1 cellular context compared by ENCODE assay signal in genomic region chr19:58400916-58401824, GRCh38.
TF ChIP-seq lines count a peak whose summit lies in the region.

No MANE protein-coding gene starts in this region.

TF ChIP-seq in HepG2, 621 proteins besides CTCF, POLR2A, EP300 and RAD21 (continued from another document and continues in another):
- TF ChIP-seq RNF2 (conservative IDR thresholded peaks at IDR 0.05; ENCODE audit: low read depth) (no peak), AGO1 (IDR thresholded peaks at IDR 0.05; ENCODE audit: low read depth, low read length, poor library complexity, severe bottlenecking) (peak; percentile 90), BORCS8-MEF2B (CRISPR knock-in tag; IDR thresholded peaks at IDR 0.05) (peak; percentile 51; the same call in 1 of the 2 replicates), BCL6 (CRISPR knock-in tag; IDR thresholded peaks at IDR 0.05) (no peak), ZNF883 (CRISPR knock-in tag; IDR thresholded peaks at IDR 0.05; ENCODE audit: not compliant biosample characterization) (peak; percentile 35), NR2C2 (CRISPR knock-in tag; IDR thresholded peaks at IDR 0.05; ENCODE audit: borderline replicate concordance) (no peak; the same call in 1 of the 2 replicates), RFX5 (IDR thresholded peaks at IDR 0.05; ENCODE audit: low read depth, low read length) (peak; percentile 98), RCOR2 (CRISPR knock-in tag; IDR thresholded peaks at IDR 0.05) (no peak), FOSL2 (CRISPR knock-in tag; IDR thresholded peaks at IDR 0.05) (no peak; the same call in 1 of the 2 replicates), POGZ (CRISPR knock-in tag; IDR thresholded peaks at IDR 0.05) (no peak), ZFP62 (CRISPR knock-in tag; IDR thresholded peaks at IDR 0.05) (no peak), ZBTB3 (CRISPR knock-in tag; IDR thresholded peaks at IDR 0.05; ENCODE audit: borderline replicate concordance, low read depth) (no peak), ZFP82 (CRISPR knock-in tag; IDR thresholded peaks at IDR 0.05; ENCODE audit: borderline replicate concordance) (no peak; the same call in 1 of the 2 replicates), ZNF556 (CRISPR knock-in tag; IDR thresholded peaks at IDR 0.05; ENCODE audit: borderline replicate concordance) (no peak), HNRNPL (IDR thresholded peaks at IDR 0.05; ENCODE audit: low read depth, low read length) (no peak), ZNF280D (CRISPR knock-in tag; IDR thresholded peaks at IDR 0.05) (0 out of 2 replicates have a peak, but pooled peaks have one; percentile 28), ZSCAN29 (CRISPR knock-in tag; conservative IDR thresholded peaks at IDR 0.05) (0 out of 2 replicates have a peak, but pooled peaks have one; percentile 46), EZH2 (conservative IDR thresholded peaks at IDR 0.05; ENCODE audit: low read depth, low read length) (no peak), THAP8 (CRISPR knock-in tag; IDR thresholded peaks at IDR 0.05; ENCODE audit: borderline replicate concordance) (no peak), SP4 (CRISPR knock-in tag; IDR thresholded peaks at IDR 0.05) (no peak; the same call in 1 of the 2 replicates), PAXIP1 (CRISPR knock-in tag; conservative IDR thresholded peaks at IDR 0.05) (no peak; the same call in 1 of the 2 replicates), ATM (IDR thresholded peaks at IDR 0.05; ENCODE audit: borderline replicate concordance) (no peak), PHF21A (CRISPR knock-in tag; IDR thresholded peaks at IDR 0.05) (no peak), ZNF496 (CRISPR knock-in tag; IDR thresholded peaks at IDR 0.05; ENCODE audit: insufficient replicate concordance) (no peak), HMG20A (CRISPR knock-in tag; IDR thresholded peaks at IDR 0.05; ENCODE audit: borderline replicate concordance) (no peak), ZNF564 (CRISPR knock-in tag; IDR thresholded peaks at IDR 0.05) (no peak), ATRX (CRISPR knock-in tag; IDR thresholded peaks at IDR 0.05; ENCODE audit: borderline replicate concordance) (no peak), ATF7 (IDR thresholded peaks at IDR 0.05) (no peak), ATF7 (CRISPR knock-in tag; IDR thresholded peaks at IDR 0.05) (no peak), ZNF510 (CRISPR knock-in tag; IDR thresholded peaks at IDR 0.05; ENCODE audit: low read depth) (no peak), TSC22D2 (CRISPR knock-in tag; IDR thresholded peaks at IDR 0.05; ENCODE audit: borderline replicate concordance) (no peak; the same call in 1 of the 2 replicates), ZBTB34 (CRISPR knock-in tag; IDR thresholded peaks at IDR 0.05) (peak; percentile 44; the same call in 1 of the 2 replicates), TP53 (CRISPR knock-in tag; conservative IDR thresholded peaks at IDR 0.05) (no peak), ZNF577 (CRISPR knock-in tag; IDR thresholded peaks at IDR 0.05; ENCODE audit: borderline replicate concordance, low read depth) (no peak), NONO (IDR thresholded peaks at IDR 0.05) (no peak), NONO (CRISPR knock-in tag; conservative IDR thresholded peaks at IDR 0.05) (peak; percentile 27), FOXO1 (CRISPR knock-in tag; IDR thresholded peaks at IDR 0.05) (peak; percentile 27; the same call in 1 of the 2 replicates), SMYD3 (CRISPR knock-in tag; IDR thresholded peaks at IDR 0.05) (peak; percentile 47; the same call in 1 of the 2 replicates), ZNF136 (CRISPR knock-in tag; IDR thresholded peaks at IDR 0.05; ENCODE audit: low read depth) (no peak), NFATC3 (CRISPR knock-in tag; IDR thresholded peaks at IDR 0.05) (no peak), EEA1 (CRISPR knock-in tag; IDR thresholded peaks at IDR 0.05; ENCODE audit: borderline replicate concordance) (no peak), BHLHE40 (IDR thresholded peaks at IDR 0.05; ENCODE audit: low read length) (0 out of 2 replicates have a peak, but pooled peaks have one; percentile 9), SUZ12 (IDR thresholded peaks at IDR 0.05; ENCODE audit: low read depth, low read length) (no peak), MAF1 (CRISPR knock-in tag; IDR thresholded peaks at IDR 0.05; ENCODE audit: borderline replicate concordance) (no peak), ZFY (CRISPR knock-in tag; IDR thresholded peaks at IDR 0.05) (peak; percentile 40; the same call in 1 of the 2 replicates), ZNF607 (CRISPR knock-in tag; IDR thresholded peaks at IDR 0.05; ENCODE audit: borderline replicate concordance) (0 out of 2 replicates have a peak, but pooled peaks have one; percentile 35), MEIS2 (CRISPR knock-in tag; IDR thresholded peaks at IDR 0.05) (no peak), ZNF841 (CRISPR knock-in tag; IDR thresholded peaks at IDR 0.05; ENCODE audit: borderline replicate concordance) (no peak), XBP1 (CRISPR knock-in tag; IDR thresholded peaks at IDR 0.05) (no peak), PAF1 (CRISPR knock-in tag; IDR thresholded peaks at IDR 0.05) (no peak), IKZF1 (IDR thresholded peaks at IDR 0.05) (no peak), PHF20 (CRISPR knock-in tag; IDR thresholded peaks at IDR 0.05) (0 out of 2 replicates have a peak, but pooled peaks have one; percentile 15), ZNF770 (CRISPR knock-in tag; IDR thresholded peaks at IDR 0.05) (no peak), ARHGAP35 (CRISPR knock-in tag; IDR thresholded peaks at IDR 0.05; ENCODE audit: borderline replicate concordance) (no peak), RBFOX2 (IDR thresholded peaks at IDR 0.05; ENCODE audit: low read depth, low read length) (peak; percentile 81), SIX1 (CRISPR knock-in tag; IDR thresholded peaks at IDR 0.05; ENCODE audit: borderline replicate concordance) (no peak), MTERF4 (CRISPR knock-in tag; IDR thresholded peaks at IDR 0.05) (no peak), U2AF1 (optimal IDR thresholded peaks at IDR 0.05; ENCODE audit: low read depth, low read length) (no peak), PATZ1 (CRISPR knock-in tag; IDR thresholded peaks at IDR 0.05) (peak; percentile 64; the same call in 1 of the 2 replicates), CSRNP1 (CRISPR knock-in tag; IDR thresholded peaks at IDR 0.05) (peak; percentile 69)
